ENCODE assay signal across 8 cellular contexts in genomic region chr10:132387723-132388210, GRCh38. TPM values are rescaled to one million over a fixed set of nuclear protein-coding genes. Genes with fewer than 3 reads are reported as not detected.
DNase-seq lines count a peak whose midpoint lies in the region; ATAC-seq and TF ChIP-seq lines count a peak whose summit lies in the region.

No MANE protein-coding gene starts in this region.

- no peaks in the 10 kb centered on the region for H3K4me1 ChIP-seq in prostate gland (replicated peaks)

- H3K4me3 ChIP-seq in foreskin fibroblast (ENCODE audit: low read depth in 1 of 2, low read length in 2 of 2): no peak overlapping the region
- no peak overlapping the region for H3K4me3 ChIP-seq in prostate gland

- peak; percentile 68 for ATAC-seq in HG02884 (IDR thresholded peaks at IDR 0.05; ENCODE audit: unreplicated experiment)

- H3K36me3 Mint-ChIP-seq in activated T-helper 1 cell treated with anti-CD3 and anti-CD28 coated beads, Interleukin-12 subunit alpha, Interleukin-12 subunit beta, Interleukin-2, Interleukin-4 antibody, amounts not matched to agents 30 ng/mL and 10 ng/mL and 1 ng/mL, durations not matched to agents 14 hours and 24 hours and 36 hours (ENCODE audit: low read depth): peaks cover 3% of the 10 kb centered on the region

- DNase-seq in EH (ENCODE audit: low read depth): peak; percentile 54
- DNase-seq in OCI-M1 (lab: John Stamatoyannopoulos, UW): peak; percentile 79
- peak; percentile 63 for DNase-seq in activated T-helper 1 cell treated with anti-CD3 and anti-CD28 coated beads, Interleukin-12 subunit alpha, Interleukin-12 subunit beta, Interleukin-2, Interleukin-4 antibody, amounts not matched to agents 30 ng/mL and 10 ng/mL and 1 ng/mL, durations not matched to agents 14 hours and 24 hours and 36 hours (ENCODE audit: low spot score)
- peak; percentile 28 to 76 for DNase-seq in foreskin fibroblast
- no peak for DNase-seq in prostate gland (ENCODE audit: low spot score)
- DNase-seq in NK-92 treated with Interleukin-12 subunit alpha and Interleukin-12 subunit beta, amount 100 ng/mL, for 24 hours (lab: John Stamatoyannopoulos, UW): no peak
- no peak for DNase-seq in GF-D8 (lab: John Stamatoyannopoulos, UW)

- intact Hi-C loops in activated T-helper 1 cell treated with anti-CD3 and anti-CD28 coated beads, Interleukin-12 subunit alpha, Interleukin-12 subunit beta, Interleukin-2, Interleukin-4 antibody, amounts not matched to agents 30 ng/mL and 10 ng/mL and 1 ng/mL, durations not matched to agents 14 hours and 24 hours and 36 hours (cut with micrococcal nuclease): loop anchor here (2.0 to 5.0 kb wide), 3 partner anchors 23 to 150 kb away; partner anchors contain the start of genes INPP5A and LRRC27
- intact Hi-C loops in prostate gland (cut with DNase I): loop anchor here (1.0 kb wide), 1 partner anchor 66 kb away; no protein-coding TSS in a partner anchor

- H3K27ac Mint-ChIP-seq in activated T-helper 1 cell treated with anti-CD3 and anti-CD28 coated beads, Interleukin-12 subunit alpha, Interleukin-12 subunit beta, Interleukin-2, Interleukin-4 antibody, amounts not matched to agents 30 ng/mL and 10 ng/mL and 1 ng/mL, durations not matched to agents 14 hours and 24 hours and 36 hours: peak overlapping the region; percentile 92

- H3K27me3 Mint-ChIP-seq in activated T-helper 1 cell treated with anti-CD3 and anti-CD28 coated beads, Interleukin-12 subunit alpha, Interleukin-12 subunit beta, Interleukin-2, Interleukin-4 antibody, amounts not matched to agents 30 ng/mL and 10 ng/mL and 1 ng/mL, durations not matched to agents 14 hours and 24 hours and 36 hours (ENCODE audit: insufficient read depth): peaks cover 7% of the 10 kb centered on the region

- no peak overlapping the region for H3K27ac ChIP-seq in prostate gland

- TF ChIP-seq CTCF in foreskin fibroblast (IDR thresholded peaks at IDR 0.05; ENCODE audit: low read depth, low read length) (peak; percentile 54), prostate gland (IDR thresholded peaks at IDR 0.05) (peak; percentile 63 to 84 (median 74))

- H3K36me3 ChIP-seq in prostate gland: no peaks in the 10 kb centered on the region

- no peak for TF ChIP-seq POLR2A in prostate gland (IDR thresholded peaks at IDR 0.05)

- no peaks in the 10 kb centered on the region for H3K27me3 ChIP-seq in prostate gland (replicated peaks; ENCODE audit: insufficient read depth)

- H3K4me1 Mint-ChIP-seq in activated T-helper 1 cell treated with anti-CD3 and anti-CD28 coated beads, Interleukin-12 subunit alpha, Interleukin-12 subunit beta, Interleukin-2, Interleukin-4 antibody, amounts not matched to agents 30 ng/mL and 10 ng/mL and 1 ng/mL, durations not matched to agents 14 hours and 24 hours and 36 hours (ENCODE audit: low read depth): peaks cover 1% of the 10 kb centered on the region

- WGBS in prostate gland: 3% methylated on average over 14 of the region's 26 CpGs

- H3K9me3 Mint-ChIP-seq in activated T-helper 1 cell treated with anti-CD3 and anti-CD28 coated beads, Interleukin-12 subunit alpha, Interleukin-12 subunit beta, Interleukin-2, Interleukin-4 antibody, amounts not matched to agents 30 ng/mL and 10 ng/mL and 1 ng/mL, durations not matched to agents 14 hours and 24 hours and 36 hours: peaks cover 9% of the 10 kb centered on the region

- H3K4me3 Mint-ChIP-seq in activated T-helper 1 cell treated with anti-CD3 and anti-CD28 coated beads, Interleukin-12 subunit alpha, Interleukin-12 subunit beta, Interleukin-2, Interleukin-4 antibody, amounts not matched to agents 30 ng/mL and 10 ng/mL and 1 ng/mL, durations not matched to agents 14 hours and 24 hours and 36 hours: peak overlapping the region; percentile 47

- H3K9me3 ChIP-seq in prostate gland: no peaks in the 10 kb centered on the region

RNA-seq across cellular contexts. Expression of gene PWWP2B, which starts 9.2 kb away (rescaled TPM):
- total RNA-seq in activated T-helper 1 cell treated with anti-CD3 and anti-CD28 coated beads, Interleukin-12 subunit alpha, Interleukin-12 subunit beta, Interleukin-2, Interleukin-4 antibody, amounts not matched to agents 30 ng/mL and 10 ng/mL and 1 ng/mL, durations not matched to agents 14 hours and 24 hours and 36 hours: 4.1 and 4.8 TPM in 2 replicates
- 10 to 100 TPM; 27.5 to 36.6 TPM for total RNA-seq in prostate gland

RNA-seq across cellular contexts. Expression of gene LRRC27, which starts 55.8 kb away (rescaled TPM):
- 1.7 and 3.4 TPM in 2 replicates for total RNA-seq in activated T-helper 1 cell treated with anti-CD3 and anti-CD28 coated beads, Interleukin-12 subunit alpha, Interleukin-12 subunit beta, Interleukin-2, Interleukin-4 antibody, amounts not matched to agents 30 ng/mL and 10 ng/mL and 1 ng/mL, durations not matched to agents 14 hours and 24 hours and 36 hours
- 10 to 100 TPM; 11.4 to 22.9 TPM for total RNA-seq in prostate gland

Comparison
In these comparisons a context has a peak if more than half of its experiments do, and no peak if none do; other contexts are left out.
1. DNase-seq: peak in EH (single experiment), OCI-M1 (single experiment), activated T-helper 1 cell treated with anti-CD3 and anti-CD28 coated beads, Interleukin-12 subunit alpha, Interleukin-12 subunit beta, Interleukin-2, Interleukin-4 antibody, amounts not matched to agents 30 ng/mL and 10 ng/mL and 1 ng/mL, durations not matched to agents 14 hours and 24 hours and 36 hours (single experiment) and foreskin fibroblast (2 of 2); none in prostate gland (single experiment), NK-92 treated with Interleukin-12 subunit alpha and Interleukin-12 subunit beta, amount 100 ng/mL, for 24 hours (single experiment) and GF-D8 (single experiment).